Comparison of ENCODE assay signal across 29 cellular contexts in the genomic region with DNA sequence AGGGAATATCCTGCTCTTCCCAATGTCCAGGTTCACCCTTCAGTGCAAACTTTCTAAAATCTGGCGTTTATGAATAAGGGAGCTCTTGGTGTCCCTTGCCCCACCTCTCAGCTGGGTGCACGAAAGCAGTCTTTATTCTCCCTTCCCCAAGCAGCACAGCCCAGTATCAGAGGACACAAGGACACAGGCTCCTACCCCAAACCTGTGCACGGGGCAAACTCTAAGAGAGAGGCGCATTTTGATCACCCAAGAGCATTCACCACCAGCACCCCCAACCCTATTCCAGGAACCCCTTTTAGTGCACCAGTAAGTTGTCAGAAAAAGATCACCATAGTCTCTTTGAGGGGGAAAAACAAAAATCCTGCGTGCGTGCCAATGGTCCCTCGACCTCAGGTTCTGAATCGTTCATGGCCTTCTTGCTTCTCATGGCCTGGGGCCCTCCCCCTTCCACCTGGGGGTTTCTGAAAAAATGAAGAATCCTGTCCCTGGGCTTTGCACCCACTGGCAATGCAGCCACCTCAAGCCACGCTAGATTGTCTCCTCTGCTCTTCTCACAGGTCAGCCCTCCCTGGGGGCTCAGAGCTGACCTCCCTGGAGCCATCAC.
"Had no signal": no experiment of that assay in that cellular context is flagged by ENCODE, and none has a peak within 500 bp of the region (broad histone marks: within the 10 kb centered on the region; RNA-seq: fewer than 3 reads in every experiment).

No MANE protein-coding gene starts in this region.

- ATAC-seq: activated CD4-positive, alpha-beta T cell treated with anti-CD3 and anti-CD28 coated beads for 36 hours; activated naive CD4-positive, alpha-beta T cell treated with anti-CD3 and anti-CD28 coated beads, Interleukin-2, amount 50 U/mL, for 72 hours; activated T-cell treated with anti-CD3 and anti-CD28 coated beads, Interleukin-2, amount 50 U/mL, for 72 hours; effector memory CD8-positive, alpha-beta T cell had no signal

- H3K9me3 ChIP-seq: ascending aorta, breast epithelium had no signal

- FAIRE-seq: endothelial cell of umbilical vein, frontal cortex had no signal

- H3K27ac ChIP-seq: ascending aorta, breast epithelium, cardiac muscle cell, coronary artery, dorsolateral prefrontal cortex, epithelial cell of prostate had no signal

- H3K4me3 Mint-ChIP-seq: activated CD4-positive, alpha-beta memory T cell treated with anti-CD3 and anti-CD28 coated beads, Interleukin-2, amount 10 ng/mL, durations not matched to agents 7 days and 5 days; activated CD4-positive, alpha-beta T cell treated with anti-CD3 and anti-CD28 coated beads for 36 hours; activated CD4-positive, alpha-beta T cell treated with anti-CD3 and anti-CD28 coated beads, Interleukin-2, amount 10 ng/mL, durations not matched to agents 7 days and 5 days; activated naive CD4-positive, alpha-beta T cell treated with anti-CD3 and anti-CD28 coated beads, Interleukin-2, amount 10 ng/mL, durations not matched to agents 7 days and 5 days; activated naive CD8-positive, alpha-beta T cell treated with anti-CD3 and anti-CD28 coated beads, Interleukin-2, amount 10 ng/mL, durations not matched to agents 7 days and 5 days; activated T-cell treated with anti-CD3 and anti-CD28 coated beads, Interleukin-2, amount 50 U/mL, for 24 hours; activated T-cell treated with anti-CD3 and anti-CD28 coated beads, Interleukin-2, amount 50 U/mL, for 72 hours; brain; central memory CD8-positive, alpha-beta T cell; dendritic cell treated with granulocyte-macrophage colony-stimulating factor and Interleukin-4, amounts not matched to agents 40 ng/mL and 50 ng/mL, for 4 days; effector memory CD8-positive, alpha-beta T cell had no signal

- DNase-seq: activated CD4-positive, alpha-beta memory T cell treated with anti-CD3 and anti-CD28 coated beads, Interleukin-2, amount 10 ng/mL, durations not matched to agents 7 days and 5 days; activated CD4-positive, alpha-beta T cell treated with anti-CD3 and anti-CD28 coated beads for 36 hours; activated CD4-positive, alpha-beta T cell treated with anti-CD3 and anti-CD28 coated beads, Interleukin-2, amount 10 ng/mL, durations not matched to agents 7 days and 5 days; activated CD4-positive, alpha-beta T cell treated with anti-CD3 and anti-CD28 coated beads, Interleukin-2, amount 50 U/mL, for 4 hours; activated CD4-positive, CD25-positive, alpha-beta regulatory T cell; activated CD4-positive, CD25-positive, alpha-beta regulatory T cell treated with anti-CD3 and anti-CD28 coated beads, Interleukin-2, amount 50 U/mL, for 72 hours; activated gamma-delta T cell; activated naive CD4-positive, alpha-beta T cell; activated naive CD4-positive, alpha-beta T cell treated with anti-CD3 and anti-CD28 coated beads, Interleukin-2, amount 10 ng/mL, durations not matched to agents 7 days and 5 days; activated naive CD8-positive, alpha-beta T cell treated with anti-CD3 and anti-CD28 coated beads, Interleukin-2, amount 10 ng/mL, durations not matched to agents 7 days and 5 days; activated T-cell treated with anti-CD3 and anti-CD28 coated beads for 4 hours; activated T-cell treated with anti-CD3 and anti-CD28 coated beads, Interleukin-2, amount 50 U/mL, for 24 hours; activated T-cell treated with anti-CD3 and anti-CD28 coated beads, Interleukin-2, amount 50 U/mL, for 72 hours; dorsolateral prefrontal cortex; effector CD4-positive, alpha-beta T cell; effector memory CD8-positive, alpha-beta T cell; foreskin fibroblast; T-helper 2 cell had no signal

- H3K27me3 ChIP-seq: ascending aorta, breast epithelium, cardiac muscle cell had no signal

- H3K36me3 ChIP-seq: ascending aorta, breast epithelium, cardiac muscle cell had no signal

- H3K4me1 Mint-ChIP-seq: activated CD4-positive, alpha-beta memory T cell treated with anti-CD3 and anti-CD28 coated beads, Interleukin-2, amount 10 ng/mL, durations not matched to agents 7 days and 5 days; activated CD4-positive, alpha-beta T cell treated with anti-CD3 and anti-CD28 coated beads for 36 hours; activated CD4-positive, alpha-beta T cell treated with anti-CD3 and anti-CD28 coated beads, Interleukin-2, amount 10 ng/mL, durations not matched to agents 7 days and 5 days; activated naive CD4-positive, alpha-beta T cell treated with anti-CD3 and anti-CD28 coated beads, Interleukin-2, amount 10 ng/mL, durations not matched to agents 7 days and 5 days; brain; central memory CD8-positive, alpha-beta T cell had no signal

- H3K27ac Mint-ChIP-seq: activated CD4-positive, alpha-beta memory T cell treated with anti-CD3 and anti-CD28 coated beads, Interleukin-2, amount 10 ng/mL, durations not matched to agents 7 days and 5 days; activated CD4-positive, alpha-beta T cell treated with anti-CD3 and anti-CD28 coated beads for 36 hours; activated CD4-positive, alpha-beta T cell treated with anti-CD3 and anti-CD28 coated beads, Interleukin-2, amount 10 ng/mL, durations not matched to agents 7 days and 5 days; activated naive CD4-positive, alpha-beta T cell treated with anti-CD3 and anti-CD28 coated beads, Interleukin-2, amount 10 ng/mL, durations not matched to agents 7 days and 5 days; activated naive CD4-positive, alpha-beta T cell treated with anti-CD3 and anti-CD28 coated beads, Interleukin-2, amount 50 U/mL, for 72 hours; activated naive CD8-positive, alpha-beta T cell treated with anti-CD3 and anti-CD28 coated beads, Interleukin-2, amount 10 ng/mL, durations not matched to agents 7 days and 5 days; activated T-cell treated with anti-CD3 and anti-CD28 coated beads, Interleukin-2, amount 50 U/mL, for 24 hours; activated T-cell treated with anti-CD3 and anti-CD28 coated beads, Interleukin-2, amount 50 U/mL, for 72 hours; brain; dendritic cell treated with granulocyte-macrophage colony-stimulating factor and Interleukin-4, amounts not matched to agents 40 ng/mL and 50 ng/mL, for 4 days; effector memory CD8-positive, alpha-beta T cell had no signal

- H3K4me1 ChIP-seq: ascending aorta, breast epithelium had no signal

- H3K36me3 Mint-ChIP-seq: activated naive CD4-positive, alpha-beta T cell treated with anti-CD3 and anti-CD28 coated beads, Interleukin-2, amount 10 ng/mL, durations not matched to agents 7 days and 5 days; activated naive CD4-positive, alpha-beta T cell treated with anti-CD3 and anti-CD28 coated beads, Interleukin-2, amount 50 U/mL, for 72 hours; activated naive CD8-positive, alpha-beta T cell treated with anti-CD3 and anti-CD28 coated beads, Interleukin-2, amount 10 ng/mL, durations not matched to agents 7 days and 5 days; brain had no signal

- H3K9me3 Mint-ChIP-seq: activated CD4-positive, alpha-beta memory T cell treated with anti-CD3 and anti-CD28 coated beads, Interleukin-2, amount 10 ng/mL, durations not matched to agents 7 days and 5 days; activated CD4-positive, alpha-beta T cell treated with anti-CD3 and anti-CD28 coated beads, Interleukin-2, amount 10 ng/mL, durations not matched to agents 7 days and 5 days; activated naive CD4-positive, alpha-beta T cell treated with anti-CD3 and anti-CD28 coated beads, Interleukin-2, amount 10 ng/mL, durations not matched to agents 7 days and 5 days; activated naive CD4-positive, alpha-beta T cell treated with anti-CD3 and anti-CD28 coated beads, Interleukin-2, amount 50 U/mL, for 72 hours; activated naive CD8-positive, alpha-beta T cell treated with anti-CD3 and anti-CD28 coated beads, Interleukin-2, amount 10 ng/mL, durations not matched to agents 7 days and 5 days; activated T-cell treated with anti-CD3 and anti-CD28 coated beads, Interleukin-2, amount 50 U/mL, for 24 hours; activated T-cell treated with anti-CD3 and anti-CD28 coated beads, Interleukin-2, amount 50 U/mL, for 72 hours; brain; central memory CD8-positive, alpha-beta T cell; dendritic cell treated with granulocyte-macrophage colony-stimulating factor and Interleukin-4, amounts not matched to agents 40 ng/mL and 50 ng/mL, for 4 days; effector memory CD8-positive, alpha-beta T cell had no signal

- H3K4me3 ChIP-seq: ascending aorta, breast epithelium, cardiac muscle cell, coronary artery, dorsolateral prefrontal cortex had no signal
